ENCODE assay signal across 1 cellular context in genomic region chr6:99568103-99568933, GRCh38.
A peak's percentile ranks its signal among the peaks of the same experiment; 100 is the strongest.
TF ChIP-seq lines count a peak whose summit lies in the region.

Gene CCNC, minus strand, starts transcription at chr6:99568660. Its CDS starts 133 bp downstream, at chr6:99568527.

TF ChIP-seq in K562, 482 proteins besides CTCF, POLR2A, EP300 and RAD21 (continued from another document and continues in another):
- TF ChIP-seq ZBTB12 (CRISPR knock-in tag; IDR thresholded peaks at IDR 0.05) = 0 out of 2 replicates have a peak, but pooled peaks have one; percentile 45
- peak; percentile 75; the same call in 1 of the 2 replicates for TF ChIP-seq MBD2 (IDR thresholded peaks at IDR 0.05; ENCODE audit: borderline replicate concordance, low read depth)
- TF ChIP-seq NR1H2 (CRISPR knock-in tag; IDR thresholded peaks at IDR 0.05) = peak; percentile 61; the same call in 1 of the 2 replicates
- peak; percentile 88 for TF ChIP-seq HCFC1 (IDR thresholded peaks at IDR 0.05; ENCODE audit: low read depth, low read length)
- TF ChIP-seq, protein P1, sequence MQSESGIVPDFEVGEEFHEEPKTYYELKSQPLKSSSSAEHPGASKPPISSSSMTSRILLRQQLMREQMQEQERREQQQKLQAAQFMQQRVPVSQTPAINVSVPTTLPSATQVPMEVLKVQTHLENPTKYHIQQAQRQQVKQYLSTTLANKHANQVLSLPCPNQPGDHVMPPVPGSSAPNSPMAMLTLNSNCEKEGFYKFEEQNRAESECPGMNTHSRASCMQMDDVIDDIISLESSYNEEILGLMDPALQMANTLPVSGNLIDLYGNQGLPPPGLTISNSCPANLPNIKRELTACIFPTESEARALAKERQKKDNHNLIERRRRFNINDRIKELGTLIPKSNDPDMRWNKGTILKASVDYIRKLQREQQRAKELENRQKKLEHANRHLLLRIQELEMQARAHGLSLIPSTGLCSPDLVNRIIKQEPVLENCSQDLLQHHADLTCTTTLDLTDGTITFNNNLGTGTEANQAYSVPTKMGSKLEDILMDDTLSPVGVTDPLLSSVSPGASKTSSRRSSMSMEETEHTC (IDR thresholded peaks at IDR 0.05) = peak; percentile 29; the same call in 1 of the 2 replicates
- peak; percentile 91 for TF ChIP-seq RB1 (IDR thresholded peaks at IDR 0.05; ENCODE audit: low read depth)
- TF ChIP-seq MYC (IDR thresholded peaks at IDR 0.05; ENCODE audit: low read depth, low read length) = peak; percentile 62
- TF ChIP-seq MYC (CRISPR knock-in tag; IDR thresholded peaks at IDR 0.05; ENCODE audit: borderline replicate concordance, low read depth) = no peak; the same call in 1 of the 2 replicates
- no peak for TF ChIP-seq ZNF184 (CRISPR knock-in tag; IDR thresholded peaks at IDR 0.05)
- TF ChIP-seq, protein P2, sequence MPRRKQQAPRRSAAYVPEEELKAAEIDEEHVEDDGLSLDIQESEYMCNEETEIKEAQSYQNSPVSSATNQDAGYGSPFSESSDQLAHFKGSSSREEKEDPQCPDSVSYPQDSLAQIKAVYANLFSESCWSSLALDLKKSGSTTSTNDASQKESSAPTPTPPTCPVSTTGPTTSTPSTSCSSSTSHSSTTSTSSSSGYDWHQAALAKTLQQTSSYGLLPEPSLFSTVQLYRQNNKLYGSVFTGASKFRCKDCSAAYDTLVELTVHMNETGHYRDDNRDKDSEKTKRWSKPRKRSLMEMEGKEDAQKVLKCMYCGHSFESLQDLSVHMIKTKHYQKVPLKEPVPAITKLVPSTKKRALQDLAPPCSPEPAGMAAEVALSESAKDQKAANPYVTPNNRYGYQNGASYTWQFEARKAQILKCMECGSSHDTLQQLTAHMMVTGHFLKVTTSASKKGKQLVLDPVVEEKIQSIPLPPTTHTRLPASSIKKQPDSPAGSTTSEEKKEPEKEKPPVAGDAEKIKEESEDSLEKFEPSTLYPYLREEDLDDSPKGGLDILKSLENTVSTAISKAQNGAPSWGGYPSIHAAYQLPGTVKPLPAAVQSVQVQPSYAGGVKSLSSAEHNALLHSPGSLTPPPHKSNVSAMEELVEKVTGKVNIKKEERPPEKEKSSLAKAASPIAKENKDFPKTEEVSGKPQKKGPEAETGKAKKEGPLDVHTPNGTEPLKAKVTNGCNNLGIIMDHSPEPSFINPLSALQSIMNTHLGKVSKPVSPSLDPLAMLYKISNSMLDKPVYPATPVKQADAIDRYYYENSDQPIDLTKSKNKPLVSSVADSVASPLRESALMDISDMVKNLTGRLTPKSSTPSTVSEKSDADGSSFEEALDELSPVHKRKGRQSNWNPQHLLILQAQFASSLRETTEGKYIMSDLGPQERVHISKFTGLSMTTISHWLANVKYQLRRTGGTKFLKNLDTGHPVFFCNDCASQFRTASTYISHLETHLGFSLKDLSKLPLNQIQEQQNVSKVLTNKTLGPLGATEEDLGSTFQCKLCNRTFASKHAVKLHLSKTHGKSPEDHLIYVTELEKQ (CRISPR knock-in tag; IDR thresholded peaks at IDR 0.05) = no peak
- peak; percentile 87 for TF ChIP-seq POLR2H (tag; IDR thresholded peaks at IDR 0.05; ENCODE audit: low read depth)
- TF ChIP-seq TAF15 (IDR thresholded peaks at IDR 0.05; ENCODE audit: low read depth, low read length) = no peak
- no peak for TF ChIP-seq ZFPM2 (CRISPR knock-in tag; IDR thresholded peaks at IDR 0.05)
- peak; percentile 55 for TF ChIP-seq MYNN (IDR thresholded peaks at IDR 0.05)
- no peak for TF ChIP-seq MYNN (CRISPR knock-in tag; IDR thresholded peaks at IDR 0.05)
- peak; percentile 84 to 95; a peak in 3 of 4 replicates for TF ChIP-seq UBTF (IDR thresholded peaks at IDR 0.05; ENCODE audit: borderline replicate concordance in 1 of 2, low read depth in 2 of 2, low read length in 2 of 2)
- TF ChIP-seq ETV1 (tag; conservative IDR thresholded peaks at IDR 0.05; ENCODE audit: low read depth) = peak; percentile 61
- TF ChIP-seq, protein P3, sequence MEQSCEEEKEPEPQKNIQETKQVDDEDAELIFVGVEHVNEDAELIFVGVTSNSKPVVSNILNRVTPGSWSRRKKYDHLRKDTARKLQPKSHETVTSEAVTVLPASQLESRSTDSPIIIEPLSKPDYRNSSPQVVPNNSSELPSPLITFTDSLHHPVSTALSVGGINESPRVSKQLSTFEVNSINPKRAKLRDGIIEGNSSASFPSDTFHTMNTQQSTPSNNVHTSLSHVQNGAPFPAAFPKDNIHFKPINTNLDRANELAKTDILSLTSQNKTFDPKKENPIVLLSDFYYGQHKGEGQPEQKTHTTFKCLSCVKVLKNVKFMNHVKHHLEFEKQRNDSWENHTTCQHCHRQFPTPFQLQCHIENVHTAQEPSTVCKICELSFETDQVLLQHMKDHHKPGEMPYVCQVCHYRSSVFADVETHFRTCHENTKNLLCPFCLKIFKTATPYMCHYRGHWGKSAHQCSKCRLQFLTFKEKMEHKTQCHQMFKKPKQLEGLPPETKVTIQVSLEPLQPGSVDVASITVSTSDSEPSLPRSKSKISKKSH (CRISPR knock-in tag; IDR thresholded peaks at IDR 0.05) = no peak
- peak; percentile 82 for TF ChIP-seq RNF2 (IDR thresholded peaks at IDR 0.05)
- TF ChIP-seq KLF13 (tag; IDR thresholded peaks at IDR 0.05; ENCODE audit: borderline replicate concordance, low read depth) = 0 out of 2 replicates have a peak, but pooled peaks have one; percentile 61
- TF ChIP-seq FOXJ2 (tag; IDR thresholded peaks at IDR 0.05) = 0 out of 2 replicates have a peak, but pooled peaks have one; percentile 33
- no peak for TF ChIP-seq JUNB (CRISPR knock-in tag; conservative IDR thresholded peaks at IDR 0.05)
- TF ChIP-seq SREBF1 (IDR thresholded peaks at IDR 0.05; ENCODE audit: borderline replicate concordance, low read depth, low read length) = no peak
- TF ChIP-seq ZFX (CRISPR knock-in tag; IDR thresholded peaks at IDR 0.05) = peak; percentile 95
- TF ChIP-seq HNRNPH1 (optimal IDR thresholded peaks at IDR 0.05; ENCODE audit: low read depth, low read length) = no peak
- 0 out of 2 replicates have a peak, but pooled peaks have one; percentile 27 for TF ChIP-seq ZNF76 (CRISPR knock-in tag; IDR thresholded peaks at IDR 0.05; ENCODE audit: borderline replicate concordance)
- TF ChIP-seq YBX1 (IDR thresholded peaks at IDR 0.05) = no peak
- peak; percentile 98 for TF ChIP-seq CBX1 (IDR thresholded peaks at IDR 0.05; ENCODE audit: low read depth)
- 0 out of 2 replicates have a peak, but pooled peaks have one; percentile 60 for TF ChIP-seq ERF (CRISPR knock-in tag; IDR thresholded peaks at IDR 0.05)
- TF ChIP-seq GABPA (tag; conservative IDR thresholded peaks at IDR 0.05; ENCODE audit: low read depth) = peak; percentile 96
- TF ChIP-seq, protein P4, sequence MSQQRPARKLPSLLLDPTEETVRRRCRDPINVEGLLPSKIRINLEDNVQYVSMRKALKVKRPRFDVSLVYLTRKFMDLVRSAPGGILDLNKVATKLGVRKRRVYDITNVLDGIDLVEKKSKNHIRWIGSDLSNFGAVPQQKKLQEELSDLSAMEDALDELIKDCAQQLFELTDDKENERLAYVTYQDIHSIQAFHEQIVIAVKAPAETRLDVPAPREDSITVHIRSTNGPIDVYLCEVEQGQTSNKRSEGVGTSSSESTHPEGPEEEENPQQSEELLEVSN (IDR thresholded peaks at IDR 0.05; ENCODE audit: borderline replicate concordance in 1 of 2, extremely low read depth in 1 of 2, insufficient read depth in 1 of 2, insufficient read length in 1 of 2, low read depth in 1 of 2, low read length in 1 of 2, poor library complexity in 1 of 2, severe bottlenecking in 1 of 2) = peak in 1 of 2 experiments; percentile 37
- TF ChIP-seq ELF4 (CRISPR knock-in tag; IDR thresholded peaks at IDR 0.05) = no peak
- no peak for TF ChIP-seq MTA2 (IDR thresholded peaks at IDR 0.05; ENCODE audit: low read depth)
- TF ChIP-seq, protein P5, sequence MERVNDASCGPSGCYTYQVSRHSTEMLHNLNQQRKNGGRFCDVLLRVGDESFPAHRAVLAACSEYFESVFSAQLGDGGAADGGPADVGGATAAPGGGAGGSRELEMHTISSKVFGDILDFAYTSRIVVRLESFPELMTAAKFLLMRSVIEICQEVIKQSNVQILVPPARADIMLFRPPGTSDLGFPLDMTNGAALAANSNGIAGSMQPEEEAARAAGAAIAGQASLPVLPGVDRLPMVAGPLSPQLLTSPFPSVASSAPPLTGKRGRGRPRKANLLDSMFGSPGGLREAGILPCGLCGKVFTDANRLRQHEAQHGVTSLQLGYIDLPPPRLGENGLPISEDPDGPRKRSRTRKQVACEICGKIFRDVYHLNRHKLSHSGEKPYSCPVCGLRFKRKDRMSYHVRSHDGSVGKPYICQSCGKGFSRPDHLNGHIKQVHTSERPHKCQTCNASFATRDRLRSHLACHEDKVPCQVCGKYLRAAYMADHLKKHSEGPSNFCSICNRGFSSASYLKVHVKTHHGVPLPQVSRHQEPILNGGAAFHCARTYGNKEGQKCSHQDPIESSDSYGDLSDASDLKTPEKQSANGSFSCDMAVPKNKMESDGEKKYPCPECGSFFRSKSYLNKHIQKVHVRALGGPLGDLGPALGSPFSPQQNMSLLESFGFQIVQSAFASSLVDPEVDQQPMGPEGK (CRISPR knock-in tag; IDR thresholded peaks at IDR 0.05; ENCODE audit: borderline replicate concordance) = no peak
- TF ChIP-seq STAT5B (CRISPR knock-in tag; IDR thresholded peaks at IDR 0.05) = no peak
- TF ChIP-seq C11orf30 (IDR thresholded peaks at IDR 0.05; ENCODE audit: low read depth) = peak; percentile 77
- no peak for TF ChIP-seq MBD1 (CRISPR knock-in tag; IDR thresholded peaks at IDR 0.05)
- peak; percentile 86 for TF ChIP-seq CXXC5 (CRISPR knock-in tag; IDR thresholded peaks at IDR 0.05)
- TF ChIP-seq FOSL1 (tag; conservative IDR thresholded peaks at IDR 0.05) = peak; percentile 25; the same call in 1 of the 2 replicates
- no peak for TF ChIP-seq ZNF311 (CRISPR knock-in tag; IDR thresholded peaks at IDR 0.05)
- TF ChIP-seq, protein P6, sequence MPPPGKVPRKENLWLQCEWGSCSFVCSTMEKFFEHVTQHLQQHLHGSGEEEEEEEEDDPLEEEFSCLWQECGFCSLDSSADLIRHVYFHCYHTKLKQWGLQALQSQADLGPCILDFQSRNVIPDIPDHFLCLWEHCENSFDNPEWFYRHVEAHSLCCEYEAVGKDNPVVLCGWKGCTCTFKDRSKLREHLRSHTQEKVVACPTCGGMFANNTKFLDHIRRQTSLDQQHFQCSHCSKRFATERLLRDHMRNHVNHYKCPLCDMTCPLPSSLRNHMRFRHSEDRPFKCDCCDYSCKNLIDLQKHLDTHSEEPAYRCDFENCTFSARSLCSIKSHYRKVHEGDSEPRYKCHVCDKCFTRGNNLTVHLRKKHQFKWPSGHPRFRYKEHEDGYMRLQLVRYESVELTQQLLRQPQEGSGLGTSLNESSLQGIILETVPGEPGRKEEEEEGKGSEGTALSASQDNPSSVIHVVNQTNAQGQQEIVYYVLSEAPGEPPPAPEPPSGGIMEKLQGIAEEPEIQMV (tag; conservative IDR thresholded peaks at IDR 0.05; ENCODE audit: low read depth) = no peak
- TF ChIP-seq, protein P7, sequence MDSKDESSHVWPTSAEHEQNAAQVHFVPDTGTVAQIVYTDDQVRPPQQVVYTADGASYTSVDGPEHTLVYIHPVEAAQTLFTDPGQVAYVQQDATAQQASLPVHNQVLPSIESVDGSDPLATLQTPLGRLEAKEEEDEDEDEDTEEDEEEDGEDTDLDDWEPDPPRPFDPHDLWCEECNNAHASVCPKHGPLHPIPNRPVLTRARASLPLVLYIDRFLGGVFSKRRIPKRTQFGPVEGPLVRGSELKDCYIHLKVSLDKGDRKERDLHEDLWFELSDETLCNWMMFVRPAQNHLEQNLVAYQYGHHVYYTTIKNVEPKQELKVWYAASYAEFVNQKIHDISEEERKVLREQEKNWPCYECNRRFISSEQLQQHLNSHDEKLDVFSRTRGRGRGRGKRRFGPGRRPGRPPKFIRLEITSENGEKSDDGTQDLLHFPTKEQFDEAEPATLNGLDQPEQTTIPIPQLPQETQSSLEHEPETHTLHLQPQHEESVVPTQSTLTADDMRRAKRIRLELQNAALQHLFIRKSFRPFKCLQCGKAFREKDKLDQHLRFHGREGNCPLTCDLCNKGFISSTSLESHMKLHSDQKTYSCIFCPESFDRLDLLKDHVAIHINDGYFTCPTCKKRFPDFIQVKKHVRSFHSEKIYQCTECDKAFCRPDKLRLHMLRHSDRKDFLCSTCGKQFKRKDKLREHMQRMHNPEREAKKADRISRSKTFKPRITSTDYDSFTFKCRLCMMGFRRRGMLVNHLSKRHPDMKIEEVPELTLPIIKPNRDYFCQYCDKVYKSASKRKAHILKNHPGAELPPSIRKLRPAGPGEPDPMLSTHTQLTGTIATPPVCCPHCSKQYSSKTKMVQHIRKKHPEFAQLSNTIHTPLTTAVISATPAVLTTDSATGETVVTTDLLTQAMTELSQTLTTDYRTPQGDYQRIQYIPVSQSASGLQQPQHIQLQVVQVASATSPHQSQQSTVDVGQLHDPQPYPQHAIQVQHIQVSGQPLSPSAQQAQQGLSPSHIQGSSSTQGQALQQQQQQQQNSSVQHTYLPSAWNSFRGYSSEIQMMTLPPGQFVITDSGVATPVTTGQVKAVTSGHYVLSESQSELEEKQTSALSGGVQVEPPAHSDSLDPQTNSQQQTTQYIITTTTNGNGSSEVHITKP (IDR thresholded peaks at IDR 0.05; ENCODE audit: partially characterized antibody) = no peak
